Comparison of ENCODE assay signal across 21 cellular contexts in genomic region chr7:44994877-44995554, GRCh38. TPM values are rescaled to one million over a fixed set of nuclear protein-coding genes. Genes with fewer than 3 reads are reported as not detected.
A peak's percentile ranks its signal among the peaks of the same experiment; 100 is the strongest.
DNase-seq lines count a peak whose midpoint lies in the region; ATAC-seq and TF ChIP-seq lines count a peak whose summit lies in the region.
"Had no signal": no experiment of that assay in that cellular context is flagged by ENCODE, and none has a peak within 500 bp of the region (broad histone marks: within the 10 kb centered on the region; RNA-seq: fewer than 3 reads in every experiment).

No MANE protein-coding gene starts in this region.

- CTCF ChIA-PET in CD4-positive, alpha-beta T cell (lab: Charles Lee) = interaction anchor here (1.5 to 7.6 kb wide), 2 partner anchors 21 to 22 kb away, joined by 6 to 62 read pairs; no protein-coding TSS in a partner anchor
- CTCF ChIA-PET in T-cell (lab: Charles Lee) = interaction anchor here in 1 of 2 donors (0.7 kb wide), 1 partner anchor 160 kb away, joined by 5 read pairs; no protein-coding TSS in a partner anchor
- CTCF ChIA-PET in PC-3 (lab: Charles Lee) = no interaction called here

- no peak for DNase-seq in CD4-positive, alpha-beta T cell
- peak; percentile 34 for DNase-seq in GM13977 (ENCODE audit: low spot score)
- DNase-seq in T-cell = no peak
- DNase-seq in dermis blood vessel endothelial cell = peak; percentile 77
- DNase-seq in osteoblast (ENCODE audit: insufficient read length, low spot score, missing footprints) = no peak
- no peak for DNase-seq in PC-3
- DNase-seq in NCI-H146 treated with DMSO at 0.1 percent for 48 hours (lab: John Stamatoyannopoulos, UW; ENCODE audit: unreplicated experiment) = no peak
- DNase-seq: activated CD4-positive, CD25-positive, alpha-beta regulatory T cell treated with anti-CD3 and anti-CD28 coated beads, Interleukin-2, amount 50 U/mL, for 72 hours; foreskin fibroblast; immature natural killer cell; mucosa of descending colon; NCI-H1092; NCI-H526; SHP77 treated with DMSO at 0.1 percent for 48 hours; stimulated activated CD4-positive, alpha-beta T cell treated with anti-CD3 and anti-CD28 coated beads, Interleukin-4, amount 100 ng/mL, for 4 hours had no signal

- no peak overlapping the region for H3K27ac ChIP-seq in CD4-positive, alpha-beta T cell (ENCODE audit: low read depth, low read length)
- no peak overlapping the region for H3K27ac ChIP-seq in osteoblast (ENCODE audit: low read depth, low read length)
- H3K27ac ChIP-seq in PC-3 (ENCODE audit: low read length) = no peak overlapping the region
- H3K27ac ChIP-seq: coronary artery, HL-60 had no signal

- H3K4me1 ChIP-seq in osteoblast (ENCODE audit: insufficient read depth, low read length) = peaks cover 8% of the 10 kb centered on the region
- peaks cover 13% of the 10 kb centered on the region for H3K4me1 ChIP-seq in PC-3 (ENCODE audit: insufficient read depth, low read length)

- no peaks in the 10 kb centered on the region for H3K9me3 ChIP-seq in CD4-positive, alpha-beta T cell (ENCODE audit: control insufficient read depth, low read length)
- H3K9me3 ChIP-seq in osteoblast (ENCODE audit: low read depth, low read length) (no peaks in the 10 kb centered on the region), PC-3 (ENCODE audit: low read length) (no peaks in the 10 kb centered on the region)
- H3K9me3 ChIP-seq: mucosa of descending colon had no signal

- no peak overlapping the region for H3K9ac ChIP-seq in PC-3 (ENCODE audit: low read length)

- H3K36me3 ChIP-seq in osteoblast (ENCODE audit: insufficient read depth, low read length) (no peaks in the 10 kb centered on the region), PC-3 (ENCODE audit: low read depth, low read length) (no peaks in the 10 kb centered on the region)

- in situ Hi-C loops in GM13977 (cut with MboI; ENCODE audit: low pct_unique_long_range_greater_than_20kb, low sequenced_read_pairs, unreplicated experiment) = no loop called here

- H3K27me3 Mint-ChIP-seq in CD4-positive, alpha-beta T cell = no peaks in the 10 kb centered on the region
- H3K27me3 Mint-ChIP-seq in T-cell = no peaks in the 10 kb centered on the region

- no peak overlapping the region for H2AFZ ChIP-seq in osteoblast (ENCODE audit: low read length)
- H2AFZ ChIP-seq in PC-3 (ENCODE audit: low read length) = no peak overlapping the region
- H2AFZ ChIP-seq: GM23338 had no signal

- H4K20me1 ChIP-seq in osteoblast (ENCODE audit: insufficient read depth, low read length) = no peaks in the 10 kb centered on the region
- no peaks in the 10 kb centered on the region for H4K20me1 ChIP-seq in PC-3 (ENCODE audit: low read length)

- H3F3A ChIP-seq in PC-3 (ENCODE audit: low read length, unreplicated experiment) = no peaks in the 10 kb centered on the region

- peaks cover 6% of the 10 kb centered on the region for H3K36me3 Mint-ChIP-seq in CD4-positive, alpha-beta T cell (ENCODE audit: low read depth)
- no peaks in the 10 kb centered on the region for H3K36me3 Mint-ChIP-seq in T-cell

- no TSS peak for BruUV-seq in PC-3 (replicated peaks; lab: Mats Ljungman, UMichigan)

- H3K79me2 ChIP-seq in osteoblast (ENCODE audit: insufficient read depth, low read length) (no peaks in the 10 kb centered on the region), PC-3 (ENCODE audit: low read length) (no peaks in the 10 kb centered on the region)

- H3K4me3 ChIP-seq in osteoblast (ENCODE audit: insufficient read depth, low read length) (no peak overlapping the region), PC-3 (ENCODE audit: low read length) (no peak overlapping the region)
- H3K4me3 ChIP-seq: coronary artery, GM23338, mucosa of descending colon had no signal

- intact Hi-C loops in CD4-positive, alpha-beta T cell (cut with DNase I, micrococcal nuclease) = loop anchor here in 1 of 2 experiments (5.0 kb wide), 1 partner anchor 108 kb away; the partner anchor contains the start of gene PURB
- intact Hi-C loops in PC-3 (cut with micrococcal nuclease) = loop anchor here (5.0 kb wide), 1 partner anchor 138 kb away; no protein-coding TSS in a partner anchor

- H3K27ac Mint-ChIP-seq in CD4-positive, alpha-beta T cell = peak overlapping the region; percentile 79
- H3K27ac Mint-ChIP-seq in T-cell = peak overlapping the region; percentile 83 to 94
- H3K27ac Mint-ChIP-seq: CD14-positive monocyte, GM23338 had no signal

- peaks cover 35% of the 10 kb centered on the region for H3K4me1 Mint-ChIP-seq in CD4-positive, alpha-beta T cell (ENCODE audit: low read depth)
- peaks cover 33 to 43% (median 34%) of the 10 kb centered on the region in 3 donors for H3K4me1 Mint-ChIP-seq in T-cell

- ATAC-seq in CD4-positive, alpha-beta T cell (ENCODE audit: poor library complexity) = no peak
- no peak for ATAC-seq in T-cell (replicated peaks in 1 of 4)
- no peak for ATAC-seq in GM21360 (IDR thresholded peaks at IDR 0.05; ENCODE audit: unreplicated experiment)
- ATAC-seq in PC-3 = no peak
- ATAC-seq: GM23338, mucosa of descending colon had no signal

- H3K4me3 Mint-ChIP-seq in CD4-positive, alpha-beta T cell = peak overlapping the region; percentile 68
- peak overlapping the region; percentile 48 to 61 (median 58) for H3K4me3 Mint-ChIP-seq in T-cell
- H3K4me3 Mint-ChIP-seq: GM23338 had no signal

- no peaks in the 10 kb centered on the region for H3K27me3 ChIP-seq in CD4-positive, alpha-beta T cell (ENCODE audit: control insufficient read depth, insufficient read depth, low read length)
- no peaks in the 10 kb centered on the region for H3K27me3 ChIP-seq in osteoblast (ENCODE audit: insufficient read depth, low read length)
- H3K27me3 ChIP-seq in PC-3 (ENCODE audit: low read length) = no peaks in the 10 kb centered on the region

- H3K9me3 Mint-ChIP-seq in CD4-positive, alpha-beta T cell = no peaks in the 10 kb centered on the region
- peaks cover 0 to 5% (median 0%) of the 10 kb centered on the region in 3 donors for H3K9me3 Mint-ChIP-seq in T-cell
- H3K9me3 Mint-ChIP-seq: GM23338, immature natural killer cell had no signal

- TF ChIP-seq CTCF in CD4-positive, alpha-beta T cell (IDR thresholded peaks at IDR 0.05) = no peak
- TF ChIP-seq CTCF in GM13977 (IDR thresholded peaks at IDR 0.05; ENCODE audit: extremely low read depth, insufficient read depth, missing control alignments) (no peak), osteoblast (IDR thresholded peaks at IDR 0.05; ENCODE audit: extremely low read depth, low read depth, low read length) (no peak), PC-3 (conservative IDR thresholded peaks at IDR 0.05; ENCODE audit: low read depth, low read length) (no peak)

- POLR2A ChIA-PET in CD4-positive, alpha-beta T cell (lab: Charles Lee) = interaction anchor here (1.7 to 10.2 kb wide), 3 partner anchors 9 to 36 kb away, joined by 6 to 367 read pairs (median 13); partner anchors contain the start of gene MYO1G
- POLR2A ChIA-PET in T-cell (lab: Charles Lee) (interaction anchor here in 1 of 2 donors (0.5 to 1.0 kb wide), 3 partner anchors 9 to 823 kb away, joined by 3 to 6 read pairs (median 3); no protein-coding TSS in a partner anchor), PC-3 (lab: Charles Lee; ENCODE audit: unreplicated experiment) (no interaction called here)

- H3K9me2 ChIP-seq in PC-3 (replicated peaks; ENCODE audit: low read length) = no peaks in the 10 kb centered on the region

- no peak overlapping the region for H3K4me2 ChIP-seq in osteoblast (ENCODE audit: insufficient read depth, low read length)
- no peak overlapping the region for H3K4me2 ChIP-seq in PC-3 (ENCODE audit: low read length)
- H3K4me2 ChIP-seq: GM23338 had no signal

RNA-seq across cellular contexts. Expression of gene CCM2, which starts 5.0 kb away (rescaled TPM):
- total RNA-seq in CD4-positive, alpha-beta T cell = 10 to 100 TPM; 48.8 to 52.8 TPM
- total RNA-seq in T-cell = 100 to 1,000 TPM in 4 of 5 donors, 10 to 100 TPM in 1; 88.6 to 190 (median 167) TPM
- total RNA-seq in dermis blood vessel endothelial cell = 76.4 and 91.4 TPM in 2 replicates
- total RNA-seq in osteoblast = 41.8 and 42.3 TPM in 2 replicates
- 56.6 and 61.5 TPM in 2 replicates for total RNA-seq in PC-3 (2014; rRNA removed)

RNA-seq across cellular contexts. Expression of gene MYO1G, which starts 16.2 kb away (rescaled TPM):
- total RNA-seq in CD4-positive, alpha-beta T cell = 100 to 1,000 TPM; 155 to 157 TPM
- total RNA-seq in T-cell (100 to 1,000 TPM; 183 to 272 (median 192) TPM), dermis blood vessel endothelial cell (0.09 and 0.17 TPM in 2 replicates), osteoblast (0.29 and 0.36 TPM in 2 replicates), PC-3 (2014; rRNA removed) (0.11 and 0.17 TPM in 2 replicates)
- total RNA-seq: renal cortical epithelial cell had no signal

Comparison
In these comparisons a context has a peak if more than half of its experiments do, and no peak if none do; other contexts are left out.
1. DNase-seq: peak in GM13977 (single experiment) and dermis blood vessel endothelial cell (single experiment); none in CD4-positive, alpha-beta T cell (0 of 10), T-cell (0 of 34), osteoblast (single experiment), PC-3 (single experiment) and NCI-H146 treated with DMSO at 0.1 percent for 48 hours (single experiment).
2. RNA of gene MYO1G, which starts 16.2 kb away (total RNA-seq): 183 to 272 TPM in T-cell and 155 to 157 TPM in CD4-positive, alpha-beta T cell; 0.29 to 0.36 TPM in osteoblast, 0.09 to 0.17 TPM in dermis blood vessel endothelial cell and 0.11 to 0.17 TPM in PC-3; every median in the first group is over 100 times any median in the second.